ENCODE assay signal across 17 cellular contexts in genomic region chr16:77302685-77303084, GRCh38.
"Had no signal": no experiment of that assay in that cellular context is flagged by ENCODE, and none has a peak within 500 bp of the region (broad histone marks: within the 10 kb centered on the region; RNA-seq: fewer than 3 reads in every experiment).

No MANE protein-coding gene starts in this region.

- H3K4me1 ChIP-seq: left lung, parathyroid adenoma, psoas muscle, sigmoid colon had no signal

- H3K36me3 ChIP-seq: left lung, sigmoid colon, stomach, thyroid gland had no signal

- H3K27me3 ChIP-seq: left lung, sigmoid colon, thyroid gland had no signal

- H3K36me3 Mint-ChIP-seq: naive thymus-derived CD4-positive, alpha-beta T cell; type B pancreatic cell had no signal

- H3K79me2 ChIP-seq: parathyroid adenoma had no signal

- H3K4me3 Mint-ChIP-seq: naive thymus-derived CD4-positive, alpha-beta T cell; type B pancreatic cell had no signal

- H3K9ac ChIP-seq: parathyroid adenoma had no signal

- H3K4me3 ChIP-seq: dorsolateral prefrontal cortex, left lung, psoas muscle, sigmoid colon, stomach, thyroid gland had no signal

- H3K9me3 Mint-ChIP-seq: naive thymus-derived CD4-positive, alpha-beta T cell; type B pancreatic cell had no signal

- H2AFZ ChIP-seq: parathyroid adenoma had no signal

- ATAC-seq: left lung; naive thymus-derived CD4-positive, alpha-beta T cell; psoas muscle; right cardiac atrium had no signal

- H3K27ac Mint-ChIP-seq: naive thymus-derived CD4-positive, alpha-beta T cell; type B pancreatic cell had no signal

- H3K9me3 ChIP-seq: left lung, psoas muscle, sigmoid colon, stomach, thyroid gland had no signal

- DNase-seq: dorsolateral prefrontal cortex; effector CD4-positive, alpha-beta T cell; kidney; left lung; mesenchymal stem cell; midbrain; naive thymus-derived CD4-positive, alpha-beta T cell; psoas muscle; right cardiac atrium; sigmoid colon; stimulated activated CD4-positive, alpha-beta T cell treated with anti-CD3 and anti-CD28 coated beads, Interleukin-15, amount 100 ng/mL, for 24 hours; stimulated activated CD4-positive, alpha-beta T cell treated with anti-CD3 and anti-CD28 coated beads, Interleukin-2, amount 100 ng/mL, for 48 hours; stimulated activated naive CD4-positive, alpha-beta T cell; stomach; thyroid gland had no signal
